ENCODE assay signal across 9 cellular contexts in genomic region chr10:3886666-3887251, GRCh38.
DNase-seq lines count a peak whose midpoint lies in the region; ATAC-seq and TF ChIP-seq lines count a peak whose summit lies in the region.
"Had no signal": no experiment of that assay in that cellular context is flagged by ENCODE, and none has a peak within 500 bp of the region (broad histone marks: within the 10 kb centered on the region; RNA-seq: fewer than 3 reads in every experiment).

No MANE protein-coding gene starts in this region.

- CTCF ChIA-PET in WTC11 (lab: Charles Lee) = interaction anchor here (0.9 kb wide), 1 partner anchor 11 kb away, joined by 3 read pairs; no protein-coding TSS in a partner anchor

- peaks cover 17 to 19% (median 17%) of the 10 kb centered on the region in 3 donors for H3K4me1 ChIP-seq in skeletal muscle tissue (ENCODE audit: control insufficient read depth in 3 of 3, insufficient read depth in 3 of 3, low read length in 3 of 3)

- peak overlapping the region; percentile 49; the same call in 1 of the 2 replicates for H3K27ac Mint-ChIP-seq in WTC11

- H3K27me3 Mint-ChIP-seq in WTC11 (ENCODE audit: low read depth) = no peaks in the 10 kb centered on the region

- intact Hi-C loops in left cardiac atrium (cut with DNase I) (no loop called here), dorsolateral prefrontal cortex (cut with DNase I) (no loop called here)

- no peaks in the 10 kb centered on the region for H3K9me3 ChIP-seq in skeletal muscle tissue (ENCODE audit: control insufficient read depth in 3 of 3, low read length in 3 of 3)
- H3K9me3 ChIP-seq: neutrophil had no signal

- H3K4me3 Mint-ChIP-seq in WTC11 = no peak overlapping the region; the same call in 1 of the 2 replicates

- H3K27me3 ChIP-seq in skeletal muscle tissue (ENCODE audit: control insufficient read depth in 3 of 3, insufficient read depth in 3 of 3, low read length in 3 of 3) (peaks cover 0 to 1% (median 0%) of the 10 kb centered on the region in 3 donors), dorsolateral prefrontal cortex (peaks cover 0 to 12% (median 0%) of the 10 kb centered on the region in 45 donors)
- H3K27me3 ChIP-seq: neutrophil had no signal

- DNase-seq in WTC11 (ENCODE audit: low spot score) = no peak
- peak; percentile 43 for DNase-seq in left cardiac atrium
- DNase-seq in dorsolateral prefrontal cortex = no peak
- DNase-seq in occipital lobe (lab: John Stamatoyannopoulos, UW) = no peak

- ATAC-seq in GM21447 (IDR thresholded peaks at IDR 0.05; ENCODE audit: unreplicated experiment) (peak; percentile 60), WTC11 (no peak), left cardiac atrium (peak; percentile 78 to 92), GM19324 (IDR thresholded peaks at IDR 0.05; ENCODE audit: low FRiP score, unreplicated experiment) (no peak), HG03378 (IDR thresholded peaks at IDR 0.05; ENCODE audit: unreplicated experiment) (no peak)

- peak overlapping the region; percentile 0 to 63 (median 40) for H3K9ac ChIP-seq in skeletal muscle tissue (ENCODE audit: low read depth in 1 of 3, low read length in 3 of 3)

- H3K4me1 Mint-ChIP-seq in WTC11 = peaks cover 49% of the 10 kb centered on the region

- POLR2A ChIA-PET in WTC11 (lab: Charles Lee) = interaction anchor here (0.6 to 6.6 kb wide), 2 partner anchors 92 to 101 kb away, joined by 3 to 30 read pairs; partner anchors contain the start of gene KLF6

- no peaks in the 10 kb centered on the region for H3K36me3 ChIP-seq in skeletal muscle tissue (ENCODE audit: control insufficient read depth in 3 of 3, insufficient read depth in 3 of 3, low read length in 3 of 3)
- H3K36me3 ChIP-seq: neutrophil had no signal

- H3K27ac ChIP-seq in skeletal muscle tissue (ENCODE audit: low read depth, low read length) (peak overlapping the region; percentile 83), dorsolateral prefrontal cortex (peak overlapping the region in 29 of 59 donors; percentile 1 to 75 (median 52))
- H3K27ac ChIP-seq: neutrophil had no signal

- TF ChIP-seq CTCF in WTC11 (IDR thresholded peaks at IDR 0.05) (no peak), dorsolateral prefrontal cortex (IDR thresholded peaks at IDR 0.05 in 54 of 56, conservative IDR thresholded peaks at IDR 0.05 in 2 of 56; ENCODE audit: low read depth in 1 of 56, partially characterized antibody in 56 of 56) (no peak)

- peaks cover 8% of the 10 kb centered on the region for H3K36me3 Mint-ChIP-seq in WTC11

- peak overlapping the region in 2 of 3 donors; percentile 2 to 50 for H3K4me3 ChIP-seq in skeletal muscle tissue (ENCODE audit: low read length in 3 of 3)
- H3K4me3 ChIP-seq in dorsolateral prefrontal cortex = no peak overlapping the region

- H3K9me3 Mint-ChIP-seq in WTC11 = peaks cover 15% of the 10 kb centered on the region

TF ChIP-seq in WTC11, 78 proteins besides CTCF, POLR2A, EP300 and RAD21:
- TF ChIP-seq ESRRA (CRISPR knock-in tag; IDR thresholded peaks at IDR 0.05; ENCODE audit: borderline replicate concordance) = no peak

Comparison
In these comparisons a context has a peak if more than half of its experiments do, and no peak if none do; other contexts are left out.
1. ATAC-seq: peak in GM21447 (single experiment) and left cardiac atrium (2 of 2); none in WTC11 (single experiment), GM19324 (single experiment) and HG03378 (single experiment).
2. H3K4me3 ChIP-seq: peak in skeletal muscle tissue (2 of 3); none in dorsolateral prefrontal cortex (0 of 59).